ENCODE assay signal across 20 cellular contexts in the genomic region with DNA sequence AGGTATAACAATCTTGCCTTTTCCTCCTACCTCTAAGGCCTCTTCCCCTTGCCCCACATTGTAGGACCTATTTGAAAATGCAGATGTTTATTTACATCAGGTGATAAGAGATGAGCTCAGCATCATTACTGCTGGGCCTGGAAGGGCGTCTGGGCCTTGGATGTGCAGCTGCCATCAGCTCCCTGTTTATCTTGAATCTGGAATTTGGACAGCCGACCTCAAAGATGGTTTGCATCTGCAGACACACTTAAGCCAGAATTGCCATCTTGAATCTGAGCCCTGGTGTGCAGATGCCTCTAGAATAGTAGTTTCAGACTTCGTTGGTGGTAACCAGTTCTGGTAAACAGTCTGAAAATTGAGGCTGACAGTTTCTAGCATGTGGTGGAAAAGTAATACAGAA. TPM values are rescaled to one million over a fixed set of nuclear protein-coding genes. Genes with fewer than 3 reads are reported as not detected.
DNase-seq lines count a peak whose midpoint lies in the region; ATAC-seq and TF ChIP-seq lines count a peak whose summit lies in the region.
"Had no signal": no experiment of that assay in that cellular context is flagged by ENCODE, and none has a peak within 500 bp of the region (broad histone marks: within the 10 kb centered on the region; RNA-seq: fewer than 3 reads in every experiment).

No MANE protein-coding gene starts in this region.

- H3K4me3 Mint-ChIP-seq in CD4-positive, alpha-beta T cell = no peak overlapping the region
- no peak overlapping the region for H3K4me3 Mint-ChIP-seq in naive thymus-derived CD8-positive, alpha-beta T cell

- no peak for DNase-seq in CD4-positive, alpha-beta T cell
- DNase-seq in choroid plexus epithelial cell (ENCODE audit: low read depth) (peak; percentile 38), WERI-Rb-1 (no peak), omental fat pad (ENCODE audit: low spot score) (no peak), NCI-H774 (lab: John Stamatoyannopoulos, UW) (no peak)
- DNase-seq in naive thymus-derived CD8-positive, alpha-beta T cell = no peak
- DNase-seq: activated CD4-positive, alpha-beta T cell treated with anti-CD3 and anti-CD28 coated beads for 4 hours; AML-193; anterior cingulate cortex; DMS79 treated with DMSO at 0.1 percent for 48 hours; MV-4-11; NCI-H2029; NCI-H510A; sigmoid colon; stimulated activated CD4-positive, alpha-beta T cell treated with anti-CD3 and anti-CD28 coated beads, Interleukin-2, amount 100 ng/mL, for 48 hours; T1000; tibial artery had no signal

- no peak overlapping the region for H3K4me3 ChIP-seq in HEK293 (ENCODE audit: low read depth, low read length)
- no peak overlapping the region for H3K4me3 ChIP-seq in choroid plexus epithelial cell (ENCODE audit: low read depth, low read length)
- H3K4me3 ChIP-seq in WERI-Rb-1 (ENCODE audit: low read depth, low read length) = no peak overlapping the region
- H3K4me3 ChIP-seq: lung, sigmoid colon, tibial artery had no signal

- CTCF ChIA-PET in CD4-positive, alpha-beta T cell (lab: Charles Lee) = no interaction called here
- CTCF ChIA-PET in HEK293 (lab: Yijun Ruan, JAX) = no interaction called here

- peak overlapping the region; percentile 42 for H3K27ac Mint-ChIP-seq in CD4-positive, alpha-beta T cell
- peak overlapping the region in 9 of 10 donors; percentile 15 to 79 (median 64) for H3K27ac Mint-ChIP-seq in naive thymus-derived CD8-positive, alpha-beta T cell

- no peaks in the 10 kb centered on the region for H3K9me3 Mint-ChIP-seq in CD4-positive, alpha-beta T cell
- no peaks in the 10 kb centered on the region for H3K9me3 Mint-ChIP-seq in naive thymus-derived CD8-positive, alpha-beta T cell

- H3K4me1 Mint-ChIP-seq in CD4-positive, alpha-beta T cell (ENCODE audit: low read depth) = peaks cover 86% of the 10 kb centered on the region
- H3K4me1 Mint-ChIP-seq in naive thymus-derived CD8-positive, alpha-beta T cell = peaks cover 58 to 96% (median 83%) of the 10 kb centered on the region in 4 donors

- H3K36me3 Mint-ChIP-seq in CD4-positive, alpha-beta T cell (ENCODE audit: low read depth) = peaks cover 39% of the 10 kb centered on the region
- H3K36me3 Mint-ChIP-seq in naive thymus-derived CD8-positive, alpha-beta T cell = peaks cover 0 to 45% (median 0%) of the 10 kb centered on the region in 3 donors

- TF ChIP-seq CTCF in CD4-positive, alpha-beta T cell (IDR thresholded peaks at IDR 0.05) = no peak
- no peak for TF ChIP-seq CTCF in HEK293 (tag by site-specific recombination; IDR thresholded peaks at IDR 0.05)
- no peak for TF ChIP-seq CTCF in choroid plexus epithelial cell (conservative IDR thresholded peaks at IDR 0.05; ENCODE audit: low read depth, low read length)
- no peak for TF ChIP-seq CTCF in WERI-Rb-1 (IDR thresholded peaks at IDR 0.05; ENCODE audit: low read depth, low read length)
- TF ChIP-seq CTCF in omental fat pad (IDR thresholded peaks at IDR 0.05) = no peak

- H3K36me3 ChIP-seq in HEK293 (ENCODE audit: control insufficient read depth in 2 of 2, insufficient read depth in 1 of 2, low read length in 2 of 2) = peaks cover 0 to 24% of the 10 kb centered on the region in 2 experiments; a peak in 1 of 3 replicates
- H3K36me3 ChIP-seq in WERI-Rb-1 = peaks cover 43% of the 10 kb centered on the region

- H3K27me3 Mint-ChIP-seq in CD4-positive, alpha-beta T cell = no peaks in the 10 kb centered on the region
- no peaks in the 10 kb centered on the region for H3K27me3 Mint-ChIP-seq in naive thymus-derived CD8-positive, alpha-beta T cell

- no peak for ATAC-seq in CD4-positive, alpha-beta T cell (ENCODE audit: poor library complexity)
- no peak for ATAC-seq in naive thymus-derived CD8-positive, alpha-beta T cell
- ATAC-seq in HG03108 (IDR thresholded peaks at IDR 0.05; ENCODE audit: unreplicated experiment) (no peak), omental fat pad (ENCODE audit: low FRiP score) (no peak)

- H3K27ac ChIP-seq in CD4-positive, alpha-beta T cell (ENCODE audit: low read depth, low read length) = no peak overlapping the region
- H3K27ac ChIP-seq in HEK293 (ENCODE audit: extremely low read depth, low read depth, low read length) (no peak overlapping the region), WERI-Rb-1 (no peak overlapping the region)
- H3K27ac ChIP-seq: sigmoid colon, tibial artery had no signal

- peaks cover 18% of the 10 kb centered on the region for H3K4me1 ChIP-seq in HEK293 (ENCODE audit: control insufficient read depth, insufficient read depth, low read length)

- no peaks in the 10 kb centered on the region for H3K27me3 ChIP-seq in CD4-positive, alpha-beta T cell (ENCODE audit: control insufficient read depth, insufficient read depth, low read length)
- H3K27me3 ChIP-seq in WERI-Rb-1 (ENCODE audit: insufficient read depth, low read depth, severe bottlenecking) = no peaks in the 10 kb centered on the region
- H3K27me3 ChIP-seq: sigmoid colon, tibial artery had no signal

- POLR2A ChIA-PET in CD4-positive, alpha-beta T cell (lab: Charles Lee) = no interaction called here
- POLR2A ChIA-PET in HEK293 (lab: Yijun Ruan, JAX) = interaction anchor here (1.0 kb wide), 1 partner anchor 59 kb away, joined by 5 read pairs; a partner anchor contains a TSS
- POLR2A ChIA-PET in naive thymus-derived CD8-positive, alpha-beta T cell (lab: Charles Lee) = no interaction called here

- H3K9me3 ChIP-seq in CD4-positive, alpha-beta T cell (ENCODE audit: control insufficient read depth, low read length) = no peaks in the 10 kb centered on the region
- H3K9me3 ChIP-seq in HEK293 (ENCODE audit: control insufficient read depth, insufficient read depth, low read depth, low read length) (no peaks in the 10 kb centered on the region), WERI-Rb-1 (ENCODE audit: severe bottlenecking) (no peaks in the 10 kb centered on the region)
- H3K9me3 ChIP-seq: sigmoid colon, tibial artery had no signal

- intact Hi-C loops in CD4-positive, alpha-beta T cell (cut with DNase I, micrococcal nuclease) = no loop called here

TF ChIP-seq in HEK293, 187 proteins besides CTCF, POLR2A, EP300 and RAD21:
- TF ChIP-seq ZNF366 (tag by site-specific recombination; conservative IDR thresholded peaks at IDR 0.05) (0 out of 2 replicates have a peak, but pooled peaks have one; percentile 33), ZNF677 (tag by site-specific recombination; IDR thresholded peaks at IDR 0.05) (no peak), ZNF10 (tag by site-specific recombination; IDR thresholded peaks at IDR 0.05) (0 out of 2 replicates have a peak, but pooled peaks have one; percentile 25), ZNF629 (tag by site-specific recombination; IDR thresholded peaks at IDR 0.05) (peak; percentile 15; the same call in 1 of the 2 replicates), ZNF843 (tag by site-specific recombination; IDR thresholded peaks at IDR 0.05) (no peak), ZNF155 (tag by site-specific recombination; IDR thresholded peaks at IDR 0.05) (no peak)
- TF ChIP-seq, protein P1, sequence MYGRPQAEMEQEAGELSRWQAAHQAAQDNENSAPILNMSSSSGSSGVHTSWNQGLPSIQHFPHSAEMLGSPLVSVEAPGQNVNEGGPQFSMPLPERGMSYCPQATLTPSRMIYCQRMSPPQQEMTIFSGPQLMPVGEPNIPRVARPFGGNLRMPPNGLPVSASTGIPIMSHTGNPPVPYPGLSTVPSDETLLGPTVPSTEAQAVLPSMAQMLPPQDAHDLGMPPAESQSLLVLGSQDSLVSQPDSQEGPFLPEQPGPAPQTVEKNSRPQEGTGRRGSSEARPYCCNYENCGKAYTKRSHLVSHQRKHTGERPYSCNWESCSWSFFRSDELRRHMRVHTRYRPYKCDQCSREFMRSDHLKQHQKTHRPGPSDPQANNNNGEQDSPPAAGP (tag by site-specific recombination; IDR thresholded peaks at IDR 0.05) = no peak

RNA-seq across cellular contexts. Expression of a gene that starts 59.0 kb away (rescaled TPM):
- total RNA-seq in CD4-positive, alpha-beta T cell = 10 to 100 TPM; 28.4 to 30.0 TPM
- 10 to 100 TPM; 47.4 to 48.6 TPM for total RNA-seq in naive thymus-derived CD8-positive, alpha-beta T cell
- 1 to 10 TPM; 1.5 to 4.3 (median 1.7) TPM for polyA plus RNA-seq in naive thymus-derived CD8-positive, alpha-beta T cell
- total RNA-seq in omental fat pad = 10 to 100 TPM; 16.7 to 30.1 (median 24.9) TPM
